ENCODE assay signal across 8 cellular contexts in genomic region chr5:105506692-105507277, GRCh38.
DNase-seq lines count a peak whose midpoint lies in the region; ATAC-seq and TF ChIP-seq lines count a peak whose summit lies in the region.

No MANE protein-coding gene starts in this region.

- peak; percentile 14 for TF ChIP-seq CTCF in coronary artery (IDR thresholded peaks at IDR 0.05)
- peak; percentile 59 for TF ChIP-seq CTCF in progenitor cell of endocrine pancreas (IDR thresholded peaks at IDR 0.05; ENCODE audit: unreplicated experiment)
- no peak for TF ChIP-seq CTCF in activated CD8-positive, alpha-beta T cell treated with anti-CD3 and anti-CD28 coated beads for 36 hours (IDR thresholded peaks at IDR 0.05)

- H3K27me3 Mint-ChIP-seq in progenitor cell of endocrine pancreas, result no peaks in the 10 kb centered on the region
- no peaks in the 10 kb centered on the region for H3K27me3 Mint-ChIP-seq in activated CD8-positive, alpha-beta T cell treated with anti-CD3 and anti-CD28 coated beads for 36 hours

- no peaks in the 10 kb centered on the region for H3K9me3 Mint-ChIP-seq in progenitor cell of endocrine pancreas (ENCODE audit: low read depth)
- peaks cover 8% of the 10 kb centered on the region for H3K9me3 Mint-ChIP-seq in activated CD8-positive, alpha-beta T cell treated with anti-CD3 and anti-CD28 coated beads for 36 hours

- DNase-seq in DMS 273 (lab: John Stamatoyannopoulos, UW; ENCODE audit: unreplicated experiment), result peak; percentile 41
- no peak for DNase-seq in DMS 273 treated with DMSO at 0.1 percent for 48 hours (lab: John Stamatoyannopoulos, UW)
- DNase-seq in NCI-H460 (ENCODE audit: extremely low read depth, low read depth), result peak; percentile 73
- no peak for DNase-seq in coronary artery (ENCODE audit: low spot score)
- no peak for DNase-seq in progenitor cell of endocrine pancreas (ENCODE audit: low spot score, unreplicated experiment)
- no peak for DNase-seq in activated CD8-positive, alpha-beta T cell treated with anti-CD3 and anti-CD28 coated beads for 36 hours

- POLR2A ChIA-PET in activated CD8-positive, alpha-beta T cell treated with anti-CD3 and anti-CD28 coated beads for 36 hours (lab: Charles Lee), result no interaction called here

- H3K4me3 Mint-ChIP-seq in progenitor cell of endocrine pancreas (ENCODE audit: low read depth), result no peak overlapping the region
- no peak overlapping the region for H3K4me3 Mint-ChIP-seq in activated CD8-positive, alpha-beta T cell treated with anti-CD3 and anti-CD28 coated beads for 36 hours

- H3K36me3 Mint-ChIP-seq in progenitor cell of endocrine pancreas (ENCODE audit: insufficient read depth), result no peaks in the 10 kb centered on the region
- H3K36me3 Mint-ChIP-seq in activated CD8-positive, alpha-beta T cell treated with anti-CD3 and anti-CD28 coated beads for 36 hours (ENCODE audit: low read depth), result no peaks in the 10 kb centered on the region

- intact Hi-C loops in activated CD8-positive, alpha-beta T cell treated with anti-CD3 and anti-CD28 coated beads for 36 hours (cut with micrococcal nuclease), result no loop called here

- H3K27ac ChIP-seq in coronary artery, result no peak overlapping the region

- no peak overlapping the region for H3K27ac Mint-ChIP-seq in progenitor cell of endocrine pancreas
- no peak overlapping the region for H3K27ac Mint-ChIP-seq in activated CD8-positive, alpha-beta T cell treated with anti-CD3 and anti-CD28 coated beads for 36 hours

- ATAC-seq in activated CD8-positive, alpha-beta T cell treated with anti-CD3 and anti-CD28 coated beads for 36 hours, result no peak
- ATAC-seq in GM19452 (IDR thresholded peaks at IDR 0.05; ENCODE audit: unreplicated experiment) (no peak), GM21717 (IDR thresholded peaks at IDR 0.05; ENCODE audit: unreplicated experiment) (no peak)

- CTCF ChIA-PET in activated CD8-positive, alpha-beta T cell treated with anti-CD3 and anti-CD28 coated beads for 36 hours (lab: Charles Lee), result no interaction called here

- H3K4me1 Mint-ChIP-seq in progenitor cell of endocrine pancreas (ENCODE audit: low read depth), result no peaks in the 10 kb centered on the region
- no peaks in the 10 kb centered on the region for H3K4me1 Mint-ChIP-seq in activated CD8-positive, alpha-beta T cell treated with anti-CD3 and anti-CD28 coated beads for 36 hours (ENCODE audit: low read depth)

- H3K4me3 ChIP-seq in coronary artery, result no peak overlapping the region

Comparison
In these comparisons a context has a peak if more than half of its experiments do, and no peak if none do; other contexts are left out.
1. DNase-seq: peak in DMS 273 (single experiment) and NCI-H460 (single experiment); none in DMS 273 treated with DMSO at 0.1 percent for 48 hours (single experiment), coronary artery (single experiment), progenitor cell of endocrine pancreas (single experiment) and activated CD8-positive, alpha-beta T cell treated with anti-CD3 and anti-CD28 coated beads for 36 hours (single experiment).